Comparison of ENCODE assay signal across 8 cellular contexts in genomic region chr16:82229800-82230619, GRCh38. TPM values are rescaled to one million over a fixed set of nuclear protein-coding genes. Genes with fewer than 3 reads are reported as not detected.
DNase-seq lines count a peak whose midpoint lies in the region; ATAC-seq, FAIRE-seq and TF ChIP-seq lines count a peak whose summit lies in the region.

No MANE protein-coding gene starts in this region.

- H3K9me3 ChIP-seq in PC-3 (ENCODE audit: low read length): no peaks in the 10 kb centered on the region

- DNase-seq in COLO668 (lab: John Stamatoyannopoulos, UW; ENCODE audit: unreplicated experiment): peak; percentile 84
- peak; percentile 67 for DNase-seq in HTR-8/SVneo (ENCODE audit: insufficient read length, low spot score)
- DNase-seq in PC-3: peak; percentile 81
- peak; percentile 70 to 74 for DNase-seq in activated T-cell treated with anti-CD3 and anti-CD28 coated beads, Interleukin-2, amount 50 U/mL, for 48 hours
- peak; percentile 74 for DNase-seq in fibroblast of peridontal ligament (ENCODE audit: extremely low read depth)
- peak; percentile 81 for DNase-seq in neural crest cell (ENCODE audit: low read depth, low spot score)
- DNase-seq in stromal cell of bone marrow (ENCODE audit: low read depth): peak; percentile 48

- no peak overlapping the region for H3K27ac ChIP-seq in PC-3 (ENCODE audit: low read length)

- no peaks in the 10 kb centered on the region for H3K36me3 ChIP-seq in PC-3 (ENCODE audit: low read depth, low read length)

- H3F3A ChIP-seq in PC-3 (ENCODE audit: low read length, unreplicated experiment): no peaks in the 10 kb centered on the region

- H4K20me1 ChIP-seq in PC-3 (ENCODE audit: low read length): no peaks in the 10 kb centered on the region

- CTCF ChIA-PET in PC-3 (lab: Charles Lee): interaction anchor here (0.5 to 1.1 kb wide), 6 partner anchors 28 to 289 kb away, joined by 3 to 7 read pairs (median 4); no protein-coding TSS in a partner anchor

- no peak overlapping the region for H2AFZ ChIP-seq in PC-3 (ENCODE audit: low read length)

- no peaks in the 10 kb centered on the region for H3K27me3 ChIP-seq in PC-3 (ENCODE audit: low read length)

- no peak overlapping the region for H3K4me3 Mint-ChIP-seq in neural crest cell

- H3K4me1 Mint-ChIP-seq in neural crest cell: no peaks in the 10 kb centered on the region

- H3K4me2 ChIP-seq in PC-3 (ENCODE audit: low read length): no peak overlapping the region

- H3K9ac ChIP-seq in PC-3 (ENCODE audit: low read length): no peak overlapping the region

- BruUV-seq in PC-3 (replicated peaks; lab: Mats Ljungman, UMichigan): no TSS peak

- H3K36me3 Mint-ChIP-seq in neural crest cell (ENCODE audit: low read depth): no peaks in the 10 kb centered on the region

- FAIRE-seq in HTR-8/SVneo (lab: Jason Lieb, UNC): no peak

- no peaks in the 10 kb centered on the region for H3K4me1 ChIP-seq in PC-3 (ENCODE audit: insufficient read depth, low read length)

- no peak overlapping the region for H3K27ac Mint-ChIP-seq in neural crest cell (ENCODE audit: unreplicated experiment)

- H3K79me2 ChIP-seq in PC-3 (ENCODE audit: low read length): no peaks in the 10 kb centered on the region

- H3K27me3 Mint-ChIP-seq in neural crest cell (ENCODE audit: low read depth): peaks cover 17% of the 10 kb centered on the region

- peak; percentile 89 for TF ChIP-seq CTCF in PC-3 (conservative IDR thresholded peaks at IDR 0.05; ENCODE audit: low read depth, low read length)
- TF ChIP-seq CTCF in neural crest cell (conservative IDR thresholded peaks at IDR 0.05): peak; percentile 93

- H3K4me3 ChIP-seq in PC-3 (ENCODE audit: low read length): no peak overlapping the region

- ATAC-seq in PC-3: peak; percentile 88
- no peak for ATAC-seq in HG02885 (IDR thresholded peaks at IDR 0.05; ENCODE audit: poor library complexity, unreplicated experiment)

- H3K9me2 ChIP-seq in PC-3 (replicated peaks; ENCODE audit: low read length): no peaks in the 10 kb centered on the region

- intact Hi-C loops in PC-3 (cut with micrococcal nuclease): loop anchor here (1.0 to 10.0 kb wide), 5 partner anchors 55 to 339 kb away; partner anchors contain the start of gene MPHOSPH6

- POLR2A ChIA-PET in PC-3 (lab: Charles Lee; ENCODE audit: unreplicated experiment): no interaction called here

- no peaks in the 10 kb centered on the region for H3K9me3 Mint-ChIP-seq in neural crest cell

RNA-seq across cellular contexts. Expression of gene MPHOSPH6, which starts 60.0 kb away (rescaled TPM):
- total RNA-seq in PC-3 (2014; rRNA removed): 23.5 and 28.9 TPM in 2 replicates
- 50.1 and 50.5 TPM in 2 replicates for total RNA-seq in neural crest cell
